11 cellular contexts compared by ENCODE assay signal in genomic region chr2:110990440-110990839, GRCh38.
"Had no signal": no experiment of that assay in that cellular context is flagged by ENCODE, and none has a peak within 500 bp of the region (broad histone marks: within the 10 kb centered on the region; RNA-seq: fewer than 3 reads in every experiment).

No MANE protein-coding gene starts in this region.

- H3K27ac ChIP-seq: GM23248 had no signal

- H3K9me3 ChIP-seq: HAP-1 had no signal

- FAIRE-seq: H1, H54 had no signal

- H3K4me1 ChIP-seq: HAP-1 had no signal

- DNase-seq: GM23248, GOT3, H7, H9, HCEC 1CT, HFFc6 had no signal

- H3K4me2 ChIP-seq: GM23338 had no signal

- ATAC-seq: GM23338, HCT116 had no signal

- H3K4me3 ChIP-seq: GM23248, GM23338, HAP-1 had no signal
